15 cellular contexts compared by ENCODE assay signal in genomic region chr1:39050001-39050400, GRCh38. TPM values are rescaled to one million over a fixed set of nuclear protein-coding genes. Genes with fewer than 3 reads are reported as not detected.
DNase-seq lines count a peak whose midpoint lies in the region; ATAC-seq and TF ChIP-seq lines count a peak whose summit lies in the region.
"Had no signal": no experiment of that assay in that cellular context is flagged by ENCODE, and none has a peak within 500 bp of the region (broad histone marks: within the 10 kb centered on the region; RNA-seq: fewer than 3 reads in every experiment).

No MANE protein-coding gene starts in this region.

- DNase-seq in lower lobe of right lung (peak; percentile 1), upper lobe of right lung (peak; percentile 11), T1000 (lab: John Stamatoyannopoulos, UW) (no peak), testis (no peak)
- DNase-seq: ACHN; BE2C; CD4-positive, alpha-beta memory T cell; DMS153; DMS79; GDM1; GM23248 had no signal

- 78 to 95% methylated on average over 4 of the region's 4 CpGs for WGBS in testis, 2 donors

- no peak overlapping the region for H3K4me3 ChIP-seq in BLaER1
- no peak overlapping the region for H3K4me3 ChIP-seq in BLaER1 treated with 17β-estradiol and CSF1 and Interleukin-3, amounts not matched to agents 10 nM and 100 nM
- H3K4me3 ChIP-seq in lower lobe of right lung = no peak overlapping the region
- H3K4me3 ChIP-seq in upper lobe of right lung = no peak overlapping the region
- H3K4me3 ChIP-seq in testis = no peak overlapping the region
- H3K4me3 ChIP-seq: GM23248, HAP-1 had no signal

- H3K9me3 ChIP-seq in BLaER1 = no peaks in the 10 kb centered on the region
- no peaks in the 10 kb centered on the region for H3K9me3 ChIP-seq in BLaER1 treated with 17β-estradiol and CSF1 and Interleukin-3, amounts not matched to agents 10 nM and 100 nM (replicated peaks in 1 of 11)
- H3K9me3 ChIP-seq in lower lobe of right lung = no peaks in the 10 kb centered on the region
- no peaks in the 10 kb centered on the region for H3K9me3 ChIP-seq in upper lobe of right lung
- H3K9me3 ChIP-seq in testis = no peaks in the 10 kb centered on the region
- H3K9me3 ChIP-seq: BE2C, HAP-1 had no signal

- H3K36me3 ChIP-seq in BLaER1 (0 out of 2 replicates have a peak, but pooled peaks cover 3% of the 10 kb centered on the region), lower lobe of right lung (peaks cover 7% of the 10 kb centered on the region), upper lobe of right lung (no peaks in the 10 kb centered on the region), testis (ENCODE audit: low read depth, missing control alignments) (no peaks in the 10 kb centered on the region)
- H3K36me3 ChIP-seq in BLaER1 treated with 17β-estradiol and CSF1 and Interleukin-3, amounts not matched to agents 10 nM and 100 nM = peaks cover 0 to 9% (median 3%) of the 10 kb centered on the region in 11 experiments; a peak in 8 of 22 replicates
- H3K36me3 ChIP-seq: BE2C, HAP-1 had no signal

- intact Hi-C loops in lower lobe of right lung (cut with DNase I) = no loop called here
- intact Hi-C loops in upper lobe of right lung (cut with DNase I) = no loop called here
- intact Hi-C loops in testis (cut with DNase I; ENCODE audit: low total_unique reads) = no loop called here

- H3K27ac ChIP-seq in BLaER1 (peak overlapping the region; percentile 76), lower lobe of right lung (no peak overlapping the region), upper lobe of right lung (no peak overlapping the region), testis (no peak overlapping the region)
- peak overlapping the region in 8 of 11 experiments; percentile 84 to 96 (median 88); a peak in 16 of 22 replicates for H3K27ac ChIP-seq in BLaER1 treated with 17β-estradiol and CSF1 and Interleukin-3, amounts not matched to agents 10 nM and 100 nM
- H3K27ac ChIP-seq: GM23248, HL-60 had no signal

- TF ChIP-seq CTCF in lower lobe of right lung (IDR thresholded peaks at IDR 0.05) (no peak), upper lobe of right lung (IDR thresholded peaks at IDR 0.05) (no peak), testis (IDR thresholded peaks at IDR 0.05) (no peak)

- H3K9ac ChIP-seq in BLaER1 = peak overlapping the region; percentile 52; the same call in 1 of the 2 replicates
- H3K9ac ChIP-seq in BLaER1 treated with 17β-estradiol and CSF1 and Interleukin-3, amounts not matched to agents 10 nM and 100 nM = peak overlapping the region in 5 of 11 experiments; percentile 27 to 82 (median 75); a peak in 9 of 22 replicates
- H3K9ac ChIP-seq: GM23248 had no signal

- TF ChIP-seq POLR2A in testis (IDR thresholded peaks at IDR 0.05) = no peak

- H3K4me1 ChIP-seq in BLaER1 (peaks cover 73% of the 10 kb centered on the region), lower lobe of right lung (no peaks in the 10 kb centered on the region), upper lobe of right lung (no peaks in the 10 kb centered on the region), testis (peaks cover 19% of the 10 kb centered on the region)
- peaks cover 56 to 78% (median 74%) of the 10 kb centered on the region in 10 experiments for H3K4me1 ChIP-seq in BLaER1 treated with 17β-estradiol and CSF1 and Interleukin-3, amounts not matched to agents 10 nM and 100 nM
- H3K4me1 ChIP-seq: BE2C had no signal

- H4K20me1 ChIP-seq in BLaER1 = no peaks in the 10 kb centered on the region
- H4K20me1 ChIP-seq in BLaER1 treated with 17β-estradiol and CSF1 and Interleukin-3, amounts not matched to agents 10 nM and 100 nM = no peaks in the 10 kb centered on the region

- H3K27me3 ChIP-seq in BLaER1 (no peaks in the 10 kb centered on the region), lower lobe of right lung (ENCODE audit: low read depth) (no peaks in the 10 kb centered on the region), upper lobe of right lung (no peaks in the 10 kb centered on the region), testis (no peaks in the 10 kb centered on the region)
- no peaks in the 10 kb centered on the region for H3K27me3 ChIP-seq in BLaER1 treated with 17β-estradiol and CSF1 and Interleukin-3, amounts not matched to agents 10 nM and 100 nM
- H3K27me3 ChIP-seq: BE2C had no signal

- ATAC-seq in lower lobe of right lung = no peak
- ATAC-seq in upper lobe of right lung = no peak

- peak overlapping the region; percentile 89 for H3K4me2 ChIP-seq in BLaER1
- H3K4me2 ChIP-seq in BLaER1 treated with 17β-estradiol and CSF1 and Interleukin-3, amounts not matched to agents 10 nM and 100 nM = peak overlapping the region in 9 of 11 experiments; percentile 72 to 92 (median 87); a peak in 17 of 22 replicates

RNA-seq across cellular contexts. Expression of gene NDUFS5, which starts 23.9 kb away (rescaled TPM):
- total RNA-seq in lower lobe of right lung (140 TPM), upper lobe of right lung (154 TPM), testis (100 to 1,000 TPM; 211 to 354 TPM)
- polyA plus RNA-seq in testis (ENCODE audit: insufficient read depth, low read depth, low replicate concordance) = 298 TPM

RNA-seq across cellular contexts. Expression of gene AKIRIN1, which starts 58.9 kb away (rescaled TPM):
- total RNA-seq in lower lobe of right lung = 43.8 TPM
- total RNA-seq in upper lobe of right lung = 49.8 TPM
- 100 to 1,000 TPM; 134 to 169 TPM for total RNA-seq in testis
- polyA plus RNA-seq in testis (ENCODE audit: insufficient read depth, low read depth, low replicate concordance) = 138 TPM

Comparison
In these comparisons a context has a peak if more than half of its experiments do, and no peak if none do; other contexts are left out.
1. H3K27ac ChIP-seq: peak in BLaER1 (single experiment) and BLaER1 treated with 17β-estradiol and CSF1 and Interleukin-3, amounts not matched to agents 10 nM and 100 nM (8 of 11); none in lower lobe of right lung (single experiment), upper lobe of right lung (single experiment) and testis (0 of 2).
2. DNase-seq: peak in lower lobe of right lung (single experiment) and upper lobe of right lung (single experiment); none in T1000 (single experiment) and testis (single experiment).